Comparison of ENCODE assay signal across 8 cellular contexts in genomic region chr12:57846285-57846576, GRCh38. TPM values are rescaled to one million over a fixed set of nuclear protein-coding genes. Genes with fewer than 3 reads are reported as not detected.
DNase-seq lines count a peak whose midpoint lies in the region; ATAC-seq lines count a peak whose summit lies in the region.

No MANE protein-coding gene starts in this region.

- peaks cover 36% of the 10 kb centered on the region for H3K4me1 ChIP-seq in skeletal muscle satellite cell (ENCODE audit: control insufficient read depth, insufficient read depth, low read length)

- H3K9me3 ChIP-seq in skeletal muscle satellite cell (replicated peaks; ENCODE audit: low read length), result no peaks in the 10 kb centered on the region

- H3K36me3 ChIP-seq in skeletal muscle satellite cell (ENCODE audit: insufficient read depth, low read length), result no peaks in the 10 kb centered on the region

- peak overlapping the region; percentile 92 for H3K4me2 ChIP-seq in skeletal muscle satellite cell (ENCODE audit: low read length)

- peaks cover 9% of the 10 kb centered on the region for H3K27me3 ChIP-seq in skeletal muscle satellite cell (ENCODE audit: control insufficient read depth, insufficient read depth, low read length)

- peak overlapping the region; percentile 99 for H3K9ac ChIP-seq in skeletal muscle satellite cell (ENCODE audit: low read depth, low read length)

- peak; percentile 2 for ATAC-seq in GM19043 (IDR thresholded peaks at IDR 0.05; ENCODE audit: low read depth, unreplicated experiment)
- peak; percentile 20 for ATAC-seq in HG02981 (IDR thresholded peaks at IDR 0.05; ENCODE audit: unreplicated experiment)
- peak; percentile 28 for ATAC-seq in Right ventricle myocardium superior (ENCODE audit: poor library complexity)

- H3K4me3 ChIP-seq in skeletal muscle satellite cell (ENCODE audit: low read length), result peak overlapping the region; percentile 99

- intact Hi-C loops in Right ventricle myocardium superior (cut with DNase I), result no loop called here

- peak; percentile 15 to 22 for DNase-seq in activated CD4-positive, alpha-beta T cell treated with anti-CD3 and anti-CD28 coated beads, Interleukin-2, amount 50 U/mL, for 4 hours
- no peak for DNase-seq in Right ventricle myocardium superior
- DNase-seq in activated CD8-positive, alpha-beta memory T cell treated with anti-CD3 and anti-CD28 coated beads for 24 hours, result no peak
- DNase-seq in inferior parietal cortex (ENCODE audit: extremely low spot score), result no peak
- DNase-seq in stimulated activated CD4-positive, alpha-beta T cell treated with anti-CD3 and anti-CD28 coated beads, Interleukin-4, amount 100 ng/mL, for 24 hours, result no peak

RNA-seq across cellular contexts. Expression of gene CTDSP2, which starts 0.3 kb away (rescaled TPM):
- total RNA-seq in Right ventricle myocardium superior, result 99.5 TPM
- 38.8 and 41.3 TPM in 2 replicates for total RNA-seq in skeletal muscle satellite cell (2012; rRNA removed)

RNA-seq across cellular contexts. Expression of gene AVIL, which starts 27.7 kb away (rescaled TPM):
- total RNA-seq in Right ventricle myocardium superior, result 2.1 TPM
- total RNA-seq in skeletal muscle satellite cell (2012; rRNA removed), result 0.87 and 1.0 TPM in 2 replicates

Comparison
In these comparisons a context has a peak if more than half of its experiments do, and no peak if none do; other contexts are left out.
1. DNase-seq: peak in activated CD4-positive, alpha-beta T cell treated with anti-CD3 and anti-CD28 coated beads, Interleukin-2, amount 50 U/mL, for 4 hours (2 of 2); none in Right ventricle myocardium superior (single experiment), activated CD8-positive, alpha-beta memory T cell treated with anti-CD3 and anti-CD28 coated beads for 24 hours (single experiment), inferior parietal cortex (single experiment) and stimulated activated CD4-positive, alpha-beta T cell treated with anti-CD3 and anti-CD28 coated beads, Interleukin-4, amount 100 ng/mL, for 24 hours (single experiment).
2. Peak in every context shown above with its lines, with median percentiles within 50 percentile points of each other: ATAC-seq.